Comparison of ENCODE assay signal across 1 cellular context in the genomic region with DNA sequence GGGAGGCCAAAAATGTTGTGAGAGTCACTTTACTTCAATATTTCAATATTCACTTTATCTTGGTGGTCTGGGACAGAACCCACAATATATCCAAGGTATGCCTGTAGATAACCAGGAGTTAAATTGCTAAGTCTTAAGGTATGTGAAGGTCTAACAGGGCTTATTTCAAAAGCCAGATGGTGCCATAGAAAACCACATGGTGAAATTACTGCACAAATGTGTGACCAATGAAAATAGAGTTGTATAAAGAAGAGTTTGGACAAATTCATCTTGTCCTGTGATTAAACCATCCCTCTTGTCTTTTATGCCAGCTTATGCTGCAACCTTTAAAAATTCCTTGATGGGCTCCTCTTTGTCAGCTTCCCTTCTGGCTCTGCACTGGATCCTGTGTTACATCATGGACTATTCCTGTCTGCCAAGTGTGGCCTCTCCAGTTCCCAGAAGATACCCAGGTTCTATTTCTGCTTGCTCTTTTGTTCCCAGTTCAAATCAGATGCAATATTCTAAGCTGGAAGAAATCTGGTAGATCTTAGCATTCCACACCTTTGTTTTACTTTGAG.
TF ChIP-seq lines count a peak whose summit lies in the region.

No MANE protein-coding gene starts in this region.

TF ChIP-seq in HepG2, 621 proteins besides CTCF, POLR2A, EP300 and RAD21 (continued from another document):
- TF ChIP-seq, protein P1, sequence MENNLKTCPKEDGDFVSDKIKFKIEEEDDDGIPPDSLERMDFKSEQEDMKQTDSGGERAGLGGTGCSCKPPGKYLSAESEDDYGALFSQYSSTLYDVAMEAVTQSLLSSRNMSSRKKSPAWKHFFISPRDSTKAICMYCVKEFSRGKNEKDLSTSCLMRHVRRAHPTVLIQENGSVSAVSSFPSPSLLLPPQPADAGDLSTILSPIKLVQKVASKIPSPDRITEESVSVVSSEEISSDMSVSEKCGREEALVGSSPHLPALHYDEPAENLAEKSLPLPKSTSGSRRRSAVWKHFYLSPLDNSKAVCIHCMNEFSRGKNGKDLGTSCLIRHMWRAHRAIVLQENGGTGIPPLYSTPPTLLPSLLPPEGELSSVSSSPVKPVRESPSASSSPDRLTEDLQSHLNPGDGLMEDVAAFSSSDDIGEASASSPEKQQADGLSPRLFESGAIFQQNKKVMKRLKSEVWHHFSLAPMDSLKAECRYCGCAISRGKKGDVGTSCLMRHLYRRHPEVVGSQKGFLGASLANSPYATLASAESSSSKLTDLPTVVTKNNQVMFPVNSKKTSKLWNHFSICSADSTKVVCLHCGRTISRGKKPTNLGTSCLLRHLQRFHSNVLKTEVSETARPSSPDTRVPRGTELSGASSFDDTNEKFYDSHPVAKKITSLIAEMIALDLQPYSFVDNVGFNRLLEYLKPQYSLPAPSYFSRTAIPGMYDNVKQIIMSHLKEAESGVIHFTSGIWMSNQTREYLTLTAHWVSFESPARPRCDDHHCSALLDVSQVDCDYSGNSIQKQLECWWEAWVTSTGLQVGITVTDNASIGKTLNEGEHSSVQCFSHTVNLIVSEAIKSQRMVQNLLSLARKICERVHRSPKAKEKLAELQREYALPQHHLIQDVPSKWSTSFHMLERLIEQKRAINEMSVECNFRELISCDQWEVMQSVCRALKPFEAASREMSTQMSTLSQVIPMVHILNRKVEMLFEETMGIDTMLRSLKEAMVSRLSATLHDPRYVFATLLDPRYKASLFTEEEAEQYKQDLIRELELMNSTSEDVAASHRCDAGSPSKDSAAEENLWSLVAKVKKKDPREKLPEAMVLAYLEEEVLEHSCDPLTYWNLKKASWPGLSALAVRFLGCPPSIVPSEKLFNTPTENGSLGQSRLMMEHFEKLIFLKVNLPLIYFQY (CRISPR knock-in tag; IDR thresholded peaks at IDR 0.05; ENCODE audit: borderline replicate concordance) = no peak
- TF ChIP-seq, protein P2, sequence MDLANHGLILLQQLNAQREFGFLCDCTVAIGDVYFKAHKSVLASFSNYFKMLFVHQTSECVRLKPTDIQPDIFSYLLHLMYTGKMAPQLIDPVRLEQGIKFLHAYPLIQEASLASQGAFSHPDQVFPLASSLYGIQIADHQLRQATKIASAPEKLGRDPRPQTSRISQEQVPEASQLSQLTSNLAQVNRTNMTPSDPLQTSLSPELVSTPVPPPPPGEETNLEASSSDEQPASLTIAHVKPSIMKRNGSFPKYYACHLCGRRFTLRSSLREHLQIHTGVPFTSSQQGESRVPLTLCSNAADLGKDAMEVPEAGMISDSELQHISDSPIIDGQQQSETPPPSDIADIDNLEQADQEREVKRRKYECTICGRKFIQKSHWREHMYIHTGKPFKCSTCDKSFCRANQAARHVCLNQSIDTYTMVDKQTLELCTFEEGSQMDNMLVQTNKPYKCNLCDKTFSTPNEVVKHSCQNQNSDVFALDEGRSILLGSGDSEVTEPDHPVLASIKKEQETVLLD (CRISPR knock-in tag; IDR thresholded peaks at IDR 0.05; ENCODE audit: low read depth) = no peak
- TF ChIP-seq HDAC6 (IDR thresholded peaks at IDR 0.05; ENCODE audit: low read depth, low read length) (no peak), ZNF577 (CRISPR knock-in tag; IDR thresholded peaks at IDR 0.05; ENCODE audit: borderline replicate concordance, low read depth) (no peak)
- TF ChIP-seq, protein P3, sequence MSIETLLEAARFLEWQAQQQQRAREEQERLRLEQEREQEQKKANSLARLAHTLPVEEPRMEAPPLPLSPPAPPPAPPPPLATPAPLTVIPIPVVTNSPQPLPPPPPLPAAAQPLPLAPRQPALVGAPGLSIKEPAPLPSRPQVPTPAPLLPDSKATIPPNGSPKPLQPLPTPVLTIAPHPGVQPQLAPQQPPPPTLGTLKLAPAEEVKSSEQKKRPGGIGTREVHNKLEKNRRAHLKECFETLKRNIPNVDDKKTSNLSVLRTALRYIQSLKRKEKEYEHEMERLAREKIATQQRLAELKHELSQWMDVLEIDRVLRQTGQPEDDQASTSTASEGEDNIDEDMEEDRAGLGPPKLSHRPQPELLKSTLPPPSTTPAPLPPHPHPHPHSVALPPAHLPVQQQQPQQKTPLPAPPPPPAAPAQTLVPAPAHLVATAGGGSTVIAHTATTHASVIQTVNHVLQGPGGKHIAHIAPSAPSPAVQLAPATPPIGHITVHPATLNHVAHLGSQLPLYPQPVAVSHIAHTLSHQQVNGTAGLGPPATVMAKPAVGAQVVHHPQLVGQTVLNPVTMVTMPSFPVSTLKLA (IDR thresholded peaks at IDR 0.05) = peak; percentile 83
